Comparison of ENCODE assay signal across 18 cellular contexts in genomic region chr6:148293181-148293995, GRCh38. TPM values are rescaled to one million over a fixed set of nuclear protein-coding genes. Genes with fewer than 3 reads are reported as not detected.
DNase-seq lines count a peak whose midpoint lies in the region; ATAC-seq and TF ChIP-seq lines count a peak whose summit lies in the region.
"Had no signal": no experiment of that assay in that cellular context is flagged by ENCODE, and none has a peak within 500 bp of the region (broad histone marks: within the 10 kb centered on the region; RNA-seq: fewer than 3 reads in every experiment).

No MANE protein-coding gene starts in this region.

- no peaks in the 10 kb centered on the region for H3K27me3 ChIP-seq in dorsolateral prefrontal cortex
- H3K27me3 ChIP-seq in lower lobe of right lung (ENCODE audit: low read depth), result no peaks in the 10 kb centered on the region
- H3K27me3 ChIP-seq: SJCRH30 had no signal

- intact Hi-C loops in dorsolateral prefrontal cortex (cut with DNase I) (loop anchor here in 1 of 2 donors (10.0 kb wide), 1 partner anchor 51 kb away; the partner anchor contains the start of gene SASH1), lower lobe of right lung (cut with DNase I) (no loop called here)

- H3K9me3 Mint-ChIP-seq in stimulated activated effector memory CD8-positive, alpha-beta T cell treated with anti-CD3 and anti-CD28 coated beads, Interleukin-12 subunit alpha, Interleukin-12 subunit beta, amount 100 ng/mL, for 72 hours, result no peaks in the 10 kb centered on the region
- H3K9me3 Mint-ChIP-seq: activated T-helper 1 cell treated with anti-CD3 and anti-CD28 coated beads, Interleukin-12 subunit alpha, Interleukin-12 subunit beta, Interleukin-2, Interleukin-4 antibody, amounts not matched to agents 30 ng/mL and 10 ng/mL and 1 ng/mL, durations not matched to agents 14 hours and 24 hours and 36 hours; T-helper 2 cell treated with Interferon-gamma antibody and Interleukin-4, amounts not matched to agents 5 μg/mL and 100 μg/mL, for 36 hours had no signal

- H3K4me3 ChIP-seq in dorsolateral prefrontal cortex (peak overlapping the region in 1 of 59 donors; percentile 26), lower lobe of right lung (no peak overlapping the region)
- H3K4me3 ChIP-seq: SJCRH30 had no signal

- H3K9me3 ChIP-seq in lower lobe of right lung, result no peaks in the 10 kb centered on the region
- H3K9me3 ChIP-seq: SJCRH30 had no signal

- TF ChIP-seq CTCF in dorsolateral prefrontal cortex (IDR thresholded peaks at IDR 0.05 in 54 of 56, conservative IDR thresholded peaks at IDR 0.05 in 2 of 56; ENCODE audit: low read depth in 1 of 56, partially characterized antibody in 56 of 56) (no peak), lower lobe of right lung (IDR thresholded peaks at IDR 0.05) (no peak)

- no peak overlapping the region for H3K27ac Mint-ChIP-seq in stimulated activated effector memory CD8-positive, alpha-beta T cell treated with anti-CD3 and anti-CD28 coated beads, Interleukin-12 subunit alpha, Interleukin-12 subunit beta, amount 100 ng/mL, for 72 hours
- H3K27ac Mint-ChIP-seq: activated T-helper 1 cell treated with anti-CD3 and anti-CD28 coated beads, Interleukin-12 subunit alpha, Interleukin-12 subunit beta, Interleukin-2, Interleukin-4 antibody, amounts not matched to agents 30 ng/mL and 10 ng/mL and 1 ng/mL, durations not matched to agents 14 hours and 24 hours and 36 hours; naive thymus-derived CD4-positive, alpha-beta T cell; T-helper 2 cell treated with Interferon-gamma antibody and Interleukin-4, amounts not matched to agents 5 μg/mL and 100 μg/mL, for 36 hours had no signal

- DNase-seq in NCI-H524 (lab: John Stamatoyannopoulos, UW) (peak; percentile 76 to 77), dorsolateral prefrontal cortex (peak; percentile 15 to 75 (median 64)), lower lobe of right lung (no peak), 8988T (no peak), SW 1271 (lab: John Stamatoyannopoulos, UW) (no peak)
- no peak for DNase-seq in stimulated activated effector memory CD8-positive, alpha-beta T cell treated with anti-CD3 and anti-CD28 coated beads, Interleukin-12 subunit alpha, Interleukin-12 subunit beta, amount 100 ng/mL, for 72 hours (ENCODE audit: low spot score in 2 of 2)
- DNase-seq: activated CD4-positive, CD25-positive, alpha-beta regulatory T cell; activated CD8-positive, alpha-beta memory T cell treated with anti-CD3 and anti-CD28 coated beads for 24 hours; MV-4-11; naive thymus-derived CD4-positive, alpha-beta T cell; NCI-H1930; NCI-H510A treated with DMSO at 0.1 percent for 48 hours; SJCRH30 had no signal

- H3K36me3 ChIP-seq in lower lobe of right lung, result no peaks in the 10 kb centered on the region
- H3K36me3 ChIP-seq: SJCRH30 had no signal

- ATAC-seq in lower lobe of right lung (peak; percentile 33 to 35), HG02884 (IDR thresholded peaks at IDR 0.05; ENCODE audit: unreplicated experiment) (no peak), GM21367 (IDR thresholded peaks at IDR 0.05; ENCODE audit: unreplicated experiment) (no peak)
- peak; percentile 19 for ATAC-seq in stimulated activated effector memory CD8-positive, alpha-beta T cell treated with anti-CD3 and anti-CD28 coated beads, Interleukin-12 subunit alpha, Interleukin-12 subunit beta, amount 100 ng/mL, for 72 hours
- ATAC-seq: naive thymus-derived CD4-positive, alpha-beta T cell had no signal

- H3K36me3 Mint-ChIP-seq in stimulated activated effector memory CD8-positive, alpha-beta T cell treated with anti-CD3 and anti-CD28 coated beads, Interleukin-12 subunit alpha, Interleukin-12 subunit beta, amount 100 ng/mL, for 72 hours, result no peaks in the 10 kb centered on the region
- H3K36me3 Mint-ChIP-seq: naive thymus-derived CD4-positive, alpha-beta T cell had no signal

- H3K4me3 Mint-ChIP-seq in stimulated activated effector memory CD8-positive, alpha-beta T cell treated with anti-CD3 and anti-CD28 coated beads, Interleukin-12 subunit alpha, Interleukin-12 subunit beta, amount 100 ng/mL, for 72 hours, result no peak overlapping the region
- H3K4me3 Mint-ChIP-seq: activated T-helper 1 cell treated with anti-CD3 and anti-CD28 coated beads, Interleukin-12 subunit alpha, Interleukin-12 subunit beta, Interleukin-2, Interleukin-4 antibody, amounts not matched to agents 30 ng/mL and 10 ng/mL and 1 ng/mL, durations not matched to agents 14 hours and 24 hours and 36 hours; naive thymus-derived CD4-positive, alpha-beta T cell; T-helper 2 cell treated with Interferon-gamma antibody and Interleukin-4, amounts not matched to agents 5 μg/mL and 100 μg/mL, for 36 hours had no signal

- H3K4me1 Mint-ChIP-seq in stimulated activated effector memory CD8-positive, alpha-beta T cell treated with anti-CD3 and anti-CD28 coated beads, Interleukin-12 subunit alpha, Interleukin-12 subunit beta, amount 100 ng/mL, for 72 hours, result no peaks in the 10 kb centered on the region
- H3K4me1 Mint-ChIP-seq: naive thymus-derived CD4-positive, alpha-beta T cell had no signal

- H3K27ac ChIP-seq in dorsolateral prefrontal cortex, result peak overlapping the region in 58 of 59 donors; percentile 38 to 97 (median 89)
- no peak overlapping the region for H3K27ac ChIP-seq in lower lobe of right lung
- H3K27ac ChIP-seq: SJCRH30 had no signal

- H3K4me1 ChIP-seq in lower lobe of right lung, result no peaks in the 10 kb centered on the region
- H3K4me1 ChIP-seq: SJCRH30 had no signal

RNA-seq across cellular contexts. Expression of gene SASH1, which starts 49.2 kb away (rescaled TPM):
- total RNA-seq in dorsolateral prefrontal cortex (100 to 1,000 TPM in 105 of 120 experiments, 10 to 100 TPM in 15; 67.5 to 387 (median 117) TPM), lower lobe of right lung (103 TPM)
- total RNA-seq: OCI-LY7 had no signal

Comparison
In these comparisons a context has a peak if more than half of its experiments do, and no peak if none do; other contexts are left out.
1. DNase-seq: peak in NCI-H524 (2 of 2) and dorsolateral prefrontal cortex (10 of 10); none in lower lobe of right lung (single experiment), stimulated activated effector memory CD8-positive, alpha-beta T cell treated with anti-CD3 and anti-CD28 coated beads, Interleukin-12 subunit alpha, Interleukin-12 subunit beta, amount 100 ng/mL, for 72 hours (0 of 2), 8988T (single experiment) and SW 1271 (0 of 2).
2. ATAC-seq: peak in lower lobe of right lung (2 of 2) and stimulated activated effector memory CD8-positive, alpha-beta T cell treated with anti-CD3 and anti-CD28 coated beads, Interleukin-12 subunit alpha, Interleukin-12 subunit beta, amount 100 ng/mL, for 72 hours (single experiment); none in HG02884 (single experiment) and GM21367 (single experiment).